ENCODE assay signal across 8 cellular contexts in genomic region chr22:20393705-20394476, GRCh38. TPM values are rescaled to one million over a fixed set of nuclear protein-coding genes. Genes with fewer than 3 reads are reported as not detected.
A peak's percentile ranks its signal among the peaks of the same experiment; 100 is the strongest.
DNase-seq lines count a peak whose midpoint lies in the region; ATAC-seq and TF ChIP-seq lines count a peak whose summit lies in the region.

Gene ZNF74, plus strand, starts transcription at chr22:20394151. Its CDS starts 478 bp downstream, at chr22:20394629.

- BruUV-seq in IMR-90 (replicated peaks; lab: Mats Ljungman, UMichigan), result no TSS peak

- H3K27me3 Mint-ChIP-seq in activated T-cell treated with anti-CD3 and anti-CD28 coated beads, Interleukin-2, amount 50 U/mL, for 72 hours (ENCODE audit: low read depth), result no peaks in the 10 kb centered on the region

- dilution Hi-C loops in IMR-90 (cut with HindIII; ENCODE audit: low sequenced_read_pairs, unreplicated experiment), result no loop called here

- TF ChIP-seq RAD21 in IMR-90 (IDR thresholded peaks at IDR 0.05; ENCODE audit: low read length), result no peak; the same call in 1 of the 2 replicates

- peak within 1 kb of the TSS; percentile 38 for H2BK120ac ChIP-seq in IMR-90 (ENCODE audit: low read depth, low read length)

- peak within 1 kb of the TSS; percentile 94 for H4K91ac ChIP-seq in IMR-90 (ENCODE audit: insufficient read depth, low read depth, low read length)

- H3K27ac ChIP-seq in IMR-90 (ENCODE audit: insufficient read depth, low read length), result peak within 1 kb of the TSS; percentile 86
- peak within 1 kb of the TSS; percentile 63 to 83 (median 70) for H3K27ac ChIP-seq in Peyer's patch
- peak within 1 kb of the TSS; percentile 71 to 80 (median 78) for H3K27ac ChIP-seq in esophagus squamous epithelium
- H3K27ac ChIP-seq in muscle layer of colon (ENCODE audit: low read depth, low read length), result peak within 1 kb of the TSS; percentile 81

- H3K14ac ChIP-seq in IMR-90 (replicated peaks; ENCODE audit: low read depth, low read length), result peak within 1 kb of the TSS; percentile 94

- peaks cover 5% of the 10 kb centered on the region for H3K9me3 ChIP-seq in IMR-90 (ENCODE audit: control insufficient read depth, insufficient read depth, low read length)
- no peaks in the 10 kb centered on the region for H3K9me3 ChIP-seq in Peyer's patch
- H3K9me3 ChIP-seq in esophagus squamous epithelium, result no peaks in the 10 kb centered on the region
- no peaks in the 10 kb centered on the region for H3K9me3 ChIP-seq in muscle layer of colon (ENCODE audit: low read length)

- peaks cover 13% of the 10 kb centered on the region for H4K20me1 ChIP-seq in IMR-90 (ENCODE audit: insufficient read depth, low read length)

- H3K9me1 ChIP-seq in IMR-90 (ENCODE audit: insufficient read depth, low read length), result peaks cover 30% of the 10 kb centered on the region

- H3K23ac ChIP-seq in IMR-90 (ENCODE audit: low read depth, low read length), result peak within 1 kb of the TSS; percentile 87

- peak within 1 kb of the TSS; percentile 99 for H2AFZ ChIP-seq in IMR-90 (replicated peaks; ENCODE audit: low read length, poor library complexity)

- H2BK15ac ChIP-seq in IMR-90 (ENCODE audit: low read depth, low read length), result peak within 1 kb of the TSS; percentile 31; the same call in 1 of the 3 replicates

- CTCF ChIA-PET in IMR-90 (lab: Yijun Ruan, JAX), result interaction anchor here (1.1 kb wide), 1 partner anchor 237 kb away, joined by 3 read pairs; no protein-coding TSS in a partner anchor

- H2AK9ac ChIP-seq in IMR-90 (replicated peaks; ENCODE audit: low read depth, low read length, poor library complexity), result peak within 1 kb of the TSS; percentile 97

- H3K9me3 Mint-ChIP-seq in activated T-cell treated with anti-CD3 and anti-CD28 coated beads, Interleukin-2, amount 50 U/mL, for 72 hours, result peaks cover 1 to 2% of the 10 kb centered on the region in 2 donors

- H3K4me3 ChIP-seq in IMR-90 (ENCODE audit: insufficient read depth, low read depth, low read length) (peak within 1 kb of the TSS; percentile 75), Peyer's patch (peak within 1 kb of the TSS; percentile 78 to 81 (median 79)), esophagus squamous epithelium (peak within 1 kb of the TSS; percentile 66 to 88 (median 68)), muscle layer of colon (ENCODE audit: low read depth in 1 of 2, low read length in 2 of 2) (peak within 1 kb of the TSS; percentile 73 to 95)

- 0 out of 2 replicates have a peak, but pooled peaks cover 3% of the 10 kb centered on the region for H3K36me3 ChIP-seq in IMR-90 (ENCODE audit: control insufficient read depth, insufficient read depth, low read length)
- no peaks in the 10 kb centered on the region for H3K36me3 ChIP-seq in Peyer's patch
- no peaks in the 10 kb centered on the region for H3K36me3 ChIP-seq in esophagus squamous epithelium
- no peaks in the 10 kb centered on the region for H3K36me3 ChIP-seq in muscle layer of colon (ENCODE audit: insufficient read depth, low read length)

- H3K27ac Mint-ChIP-seq in activated T-cell treated with anti-CD3 and anti-CD28 coated beads, Interleukin-2, amount 50 U/mL, for 72 hours, result peak within 1 kb of the TSS; percentile 84

- H3K27me3 ChIP-seq in IMR-90 (ENCODE audit: control insufficient read depth, insufficient read depth, low read length) (no peaks in the 10 kb centered on the region), Peyer's patch (no peaks in the 10 kb centered on the region), esophagus squamous epithelium (no peaks in the 10 kb centered on the region), muscle layer of colon (ENCODE audit: control insufficient read depth in 1 of 2, insufficient read depth in 2 of 2, low read length in 2 of 2) (no peaks in the 10 kb centered on the region)

- H3K4me2 ChIP-seq in IMR-90 (ENCODE audit: low read depth, low read length), result peak within 1 kb of the TSS; percentile 95

- H2BK20ac ChIP-seq in IMR-90 (ENCODE audit: low read depth, low read length), result no peak within 1 kb of the TSS; the same call in 1 of the 2 replicates

- in situ Hi-C loops in IMR-90 (cut with MboI; ENCODE audit: low sequenced_read_pairs), result loop anchor here (10.0 kb wide), 1 partner anchor 61 kb away; no protein-coding TSS in a partner anchor

- no peaks in the 10 kb centered on the region for H3K36me3 Mint-ChIP-seq in activated T-cell treated with anti-CD3 and anti-CD28 coated beads, Interleukin-2, amount 50 U/mL, for 72 hours (ENCODE audit: insufficient read depth in 2 of 2)

- peak within 1 kb of the TSS; percentile 90 to 91 for H3K4me3 Mint-ChIP-seq in activated T-cell treated with anti-CD3 and anti-CD28 coated beads, Interleukin-2, amount 50 U/mL, for 72 hours

- peak within 1 kb of the TSS; percentile 80 for H2BK5ac ChIP-seq in IMR-90 (ENCODE audit: low read depth, low read length, poor library complexity, severe bottlenecking)

- peaks cover 14% of the 10 kb centered on the region for H3K4me1 ChIP-seq in IMR-90 (ENCODE audit: control insufficient read depth, insufficient read depth, low read length)
- H3K4me1 ChIP-seq in Peyer's patch, result peaks cover 0 to 15% (median 8%) of the 10 kb centered on the region in 4 donors
- H3K4me1 ChIP-seq in esophagus squamous epithelium, result peaks cover 0 to 32% (median 13%) of the 10 kb centered on the region in 3 donors
- peaks cover 17% of the 10 kb centered on the region for H3K4me1 ChIP-seq in muscle layer of colon (ENCODE audit: insufficient read depth, low read length)

- 6% methylated on average over 35 of the region's 71 CpGs; no CpG with 5 or more reads in 1 of the 2 experiments for WGBS in IMR-90 (ENCODE audit: extremely low coverage in 2 of 2, insufficient read length in 1 of 2), 2 experiments
- 0% methylated on average over 8 to 10 of the region's 71 CpGs for WGBS in esophagus squamous epithelium, 2 donors

- H3K9ac ChIP-seq in IMR-90 (ENCODE audit: low read depth, low read length) (peak within 1 kb of the TSS; percentile 86), muscle layer of colon (ENCODE audit: low read length) (peak within 1 kb of the TSS; percentile 50)

- peak within 1 kb of the TSS; percentile 91 for H2AK5ac ChIP-seq in IMR-90 (ENCODE audit: low read depth, low read length)

- H4K5ac ChIP-seq in IMR-90 (ENCODE audit: low read depth, low read length), result peak within 1 kb of the TSS; percentile 99

- H3K4me1 Mint-ChIP-seq in activated T-cell treated with anti-CD3 and anti-CD28 coated beads, Interleukin-2, amount 50 U/mL, for 72 hours (ENCODE audit: low read depth), result peaks cover 29% of the 10 kb centered on the region

- peak within 1 kb of the TSS; percentile 98 to 100 for H4K8ac ChIP-seq in IMR-90 (ENCODE audit: low read depth in 2 of 2, low read length in 2 of 2)

- peak within 1 kb of the TSS; percentile 93 for H3K4ac ChIP-seq in IMR-90 (ENCODE audit: low read depth, low read length)

- peak; percentile 55 for TF ChIP-seq POLR2A in IMR-90 (IDR thresholded peaks at IDR 0.05; ENCODE audit: low read depth, low read length)
- peak in 1 of 2 donors; percentile 36 for TF ChIP-seq POLR2A in Peyer's patch (IDR thresholded peaks at IDR 0.05)
- peak in 1 of 4 donors; percentile 49 for TF ChIP-seq POLR2A in esophagus squamous epithelium (IDR thresholded peaks at IDR 0.05)

- peak within 1 kb of the TSS; percentile 57 for H3K56ac ChIP-seq in IMR-90 (ENCODE audit: extremely low read depth, insufficient read depth, low read length)

- ATAC-seq in GM19463 (IDR thresholded peaks at IDR 0.05; ENCODE audit: unreplicated experiment), result peak; percentile 77
- ATAC-seq in IMR-90 (ENCODE audit: low read depth), result peak; percentile 97
- peak; percentile 91 to 92 for ATAC-seq in activated T-cell treated with anti-CD3 and anti-CD28 coated beads, Interleukin-2, amount 50 U/mL, for 72 hours (replicated peaks in 1 of 2)

- DNase-seq in CD1c-positive myeloid dendritic cell (ENCODE audit: extremely low spot score), result peak; percentile 94
- DNase-seq in IMR-90, result peak; percentile 88
- DNase-seq in Peyer's patch, result peak; percentile 83 to 95 (median 90)
- DNase-seq in activated T-cell treated with anti-CD3 and anti-CD28 coated beads, Interleukin-2, amount 50 U/mL, for 72 hours, result peak; percentile 82 to 83
- peak; percentile 34 for DNase-seq in esophagus squamous epithelium (lab: John Stamatoyannopoulos, UW)
- peak; percentile 86 for DNase-seq in stimulated activated CD8-positive, alpha-beta memory T cell treated with anti-CD3 and anti-CD28 coated beads, Interleukin-4, amount 100 ng/mL, for 48 hours

- intact Hi-C loops in IMR-90 (cut with micrococcal nuclease) (loop anchor here (2.0 kb wide), 1 partner anchor 73 kb away; the partner anchor contains the start of gene DGCR6L), esophagus squamous epithelium (cut with DNase I) (no loop called here)

- peaks cover 22 to 37% of the 10 kb centered on the region in 2 experiments for H3K79me1 ChIP-seq in IMR-90 (ENCODE audit: low read depth in 1 of 2, low read length in 2 of 2)

- peak within 1 kb of the TSS; percentile 83 for H3K18ac ChIP-seq in IMR-90 (ENCODE audit: low read depth, low read length)

- no peak; the same call in 1 of the 2 replicates for TF ChIP-seq CTCF in IMR-90 (conservative IDR thresholded peaks at IDR 0.05; ENCODE audit: low read depth, low read length)
- TF ChIP-seq CTCF in Peyer's patch (IDR thresholded peaks at IDR 0.05), result peak in 3 of 6 experiments; percentile 10 to 14 (median 14)
- TF ChIP-seq CTCF in esophagus squamous epithelium (IDR thresholded peaks at IDR 0.05), result peak in 3 of 6 experiments; percentile 10 to 23 (median 19)

- POLR2A ChIA-PET in IMR-90 (lab: Charles Lee; ENCODE audit: unreplicated experiment), result interaction anchor here (0.6 kb wide), 1 partner anchor 74 kb away, joined by 3 read pairs; the partner anchor contains the start of gene DGCR6L

TF ChIP-seq in IMR-90, 13 proteins besides CTCF, POLR2A, EP300 and RAD21:
- TF ChIP-seq MAZ (IDR thresholded peaks at IDR 0.05; ENCODE audit: borderline replicate concordance, low read depth, low read length) (no peak), MXI1 (IDR thresholded peaks at IDR 0.05; ENCODE audit: borderline replicate concordance, low read depth, low read length) (peak; percentile 87)

RNA-seq across cellular contexts. Expression of gene ZNF74, which starts in this region (rescaled TPM):
- 6.9 and 7.5 TPM in 2 replicates for total RNA-seq in IMR-90 (2012; rRNA removed)
- 8.4 TPM in 2 replicates for polyA plus RNA-seq in IMR-90 (2012; rRNA removed)
- 5.9 and 10.0 TPM in 2 replicates for polyA plus RNA-seq in IMR-90 (2012; cell fraction: cytosol; rRNA removed)
- 14.7 and 28.8 TPM in 2 replicates for polyA plus RNA-seq in IMR-90 (2012; cell fraction: nucleus; rRNA removed; ENCODE audit: low replicate concordance)
- 10 to 100 TPM in 2 of 4 donors, 1 to 10 TPM in 2; 2.1 to 12.0 (median 9.3) TPM for total RNA-seq in Peyer's patch
- total RNA-seq in activated T-cell treated with anti-CD3 and anti-CD28 coated beads, Interleukin-2, amount 50 U/mL, for 72 hours, result 10 to 100 TPM in 1 of 2 donors, 1 to 10 TPM in 1; 8.3 to 11.7 TPM
- 10 to 100 TPM in 1 of 4 donors, 1 to 10 TPM in 3; 7.9 to 10.7 (median 9.2) TPM for total RNA-seq in esophagus squamous epithelium

Comparison
In these comparisons a context has a peak if more than half of its experiments do, and no peak if none do; other contexts are left out.
1. Peak in every context shown above with its lines: DNase-seq, ATAC-seq, H3K4me3 ChIP-seq and H3K27ac ChIP-seq.
2. DNase-seq: peak in every context shown above with its lines; median percentile 94 in CD1c-positive myeloid dendritic cell; 90 in Peyer's patch; 88 in IMR-90; 86 in stimulated activated CD8-positive, alpha-beta memory T cell treated with anti-CD3 and anti-CD28 coated beads, Interleukin-4, amount 100 ng/mL, for 48 hours; 82 in activated T-cell treated with anti-CD3 and anti-CD28 coated beads, Interleukin-2, amount 50 U/mL, for 72 hours; 34 in esophagus squamous epithelium.